ENCODE assay signal across 1 cellular context in genomic region chr7:106485919-106486318, GRCh38.
TF ChIP-seq lines count a peak whose summit lies in the region.

No MANE protein-coding gene starts in this region.

TF ChIP-seq in IMR-90, 13 proteins besides CTCF, POLR2A, EP300 and RAD21 (continued from another document):
- TF ChIP-seq ELK1 (IDR thresholded peaks at IDR 0.05; ENCODE audit: borderline replicate concordance, low read depth, low read length) (no peak), MAFK (IDR thresholded peaks at IDR 0.05; ENCODE audit: low read depth, low read length) (no peak), USF2 (IDR thresholded peaks at IDR 0.05; ENCODE audit: low read depth, low read length) (no peak), SMC3 (IDR thresholded peaks at IDR 0.05; ENCODE audit: low read depth, low read length) (no peak), MXI1 (IDR thresholded peaks at IDR 0.05; ENCODE audit: borderline replicate concordance, low read depth, low read length) (no peak), MAZ (IDR thresholded peaks at IDR 0.05; ENCODE audit: borderline replicate concordance, low read depth, low read length) (no peak)
